Comparison of ENCODE assay signal across 8 cellular contexts in genomic region chr16:5032748-5033167, GRCh38. TPM values are rescaled to one million over a fixed set of nuclear protein-coding genes. Genes with fewer than 3 reads are reported as not detected.
A peak's percentile ranks its signal among the peaks of the same experiment; 100 is the strongest.
DNase-seq lines count a peak whose midpoint lies in the region; ATAC-seq and TF ChIP-seq lines count a peak whose summit lies in the region.

No MANE protein-coding gene starts in this region.

- peak overlapping the region; percentile 84 for H3K4me3 Mint-ChIP-seq in MCF 10A (ENCODE audit: unreplicated experiment)

- BruUV-seq in MCF 10A (replicated peaks; lab: Mats Ljungman, UMichigan) = TSS peak; percentile 43

- WGBS in heart left ventricle, 4 donors = 41 to 57% (median 47%) methylated on average over 12 of the region's 12 CpGs

- H3K27me3 ChIP-seq in heart left ventricle (no peaks in the 10 kb centered on the region), lower lobe of right lung (ENCODE audit: low read depth) (no peaks in the 10 kb centered on the region), upper lobe of right lung (no peaks in the 10 kb centered on the region)

- H3K4me3 ChIP-seq in heart left ventricle = peak overlapping the region; percentile 72 to 99 (median 89)
- peak overlapping the region; percentile 95 for H3K4me3 ChIP-seq in lower lobe of right lung
- peak overlapping the region; percentile 65 for H3K4me3 ChIP-seq in upper lobe of right lung

- peaks cover 21% of the 10 kb centered on the region for H3K4me1 Mint-ChIP-seq in MCF 10A (ENCODE audit: insufficient read depth, unreplicated experiment)

- no peaks in the 10 kb centered on the region for H3K27me3 Mint-ChIP-seq in MCF 10A (ENCODE audit: insufficient read depth, unreplicated experiment)

- POLR2A ChIA-PET in MCF 10A (lab: Yijun Ruan, JAX) = interaction anchor here (0.9 to 2.8 kb wide), 4 partner anchors 9 to 339 kb away, joined by 3 to 17 read pairs (median 8); partner anchors contain the start of genes ALG1 and NUDT16L1

- no peak for ATAC-seq in heart left ventricle
- ATAC-seq in Right ventricle myocardium inferior = no peak
- ATAC-seq in lower lobe of right lung = no peak
- ATAC-seq in upper lobe of right lung = no peak
- no peak for ATAC-seq in HG02763 (IDR thresholded peaks at IDR 0.05; ENCODE audit: unreplicated experiment)

- H3K36me3 ChIP-seq in heart left ventricle = peaks cover 0 to 19% (median 6%) of the 10 kb centered on the region in 9 donors
- peaks cover 16% of the 10 kb centered on the region for H3K36me3 ChIP-seq in lower lobe of right lung
- H3K36me3 ChIP-seq in upper lobe of right lung = no peaks in the 10 kb centered on the region

- CTCF ChIA-PET in MCF 10A (lab: Yijun Ruan, JAX) = interaction anchor here (0.5 to 0.9 kb wide), 2 partner anchors 59 to 904 kb away, joined by 3 to 4 read pairs; no protein-coding TSS in a partner anchor

- TF ChIP-seq CTCF in heart left ventricle (IDR thresholded peaks at IDR 0.05) (no peak), MCF 10A (IDR thresholded peaks at IDR 0.05; ENCODE audit: unreplicated experiment) (no peak), lower lobe of right lung (IDR thresholded peaks at IDR 0.05) (no peak), upper lobe of right lung (IDR thresholded peaks at IDR 0.05) (no peak)

- no peaks in the 10 kb centered on the region for H3K9me3 Mint-ChIP-seq in MCF 10A (ENCODE audit: unreplicated experiment)

- no peak for DNase-seq in heart left ventricle
- no peak for DNase-seq in Right ventricle myocardium inferior (ENCODE audit: missing footprints)
- no peak for DNase-seq in MCF 10A (ENCODE audit: unreplicated experiment)
- no peak for DNase-seq in lower lobe of right lung
- DNase-seq in upper lobe of right lung = no peak
- no peak for DNase-seq in foreskin melanocyte
- no peak for DNase-seq in DMS 273 (lab: John Stamatoyannopoulos, UW; ENCODE audit: unreplicated experiment)

- intact Hi-C loops in heart left ventricle (cut with DNase I) = no loop called here
- intact Hi-C loops in Right ventricle myocardium inferior (cut with DNase I) = no loop called here
- intact Hi-C loops in MCF 10A (cut with micrococcal nuclease) = no loop called here
- intact Hi-C loops in lower lobe of right lung (cut with DNase I) = no loop called here
- intact Hi-C loops in upper lobe of right lung (cut with DNase I) = no loop called here

- H3K27ac ChIP-seq in heart left ventricle (peak overlapping the region in 1 of 12 donors; percentile 72), lower lobe of right lung (peak overlapping the region; percentile 81), upper lobe of right lung (no peak overlapping the region)

- no peaks in the 10 kb centered on the region for H3K36me3 Mint-ChIP-seq in MCF 10A (ENCODE audit: insufficient read depth, unreplicated experiment)

- TF ChIP-seq POLR2A in heart left ventricle (IDR thresholded peaks at IDR 0.05) = no peak

- H3K9me3 ChIP-seq in heart left ventricle (no peaks in the 10 kb centered on the region), lower lobe of right lung (no peaks in the 10 kb centered on the region), upper lobe of right lung (no peaks in the 10 kb centered on the region)

- peak overlapping the region; percentile 46 for H3K27ac Mint-ChIP-seq in MCF 10A (ENCODE audit: low read depth, unreplicated experiment)

- peaks cover 0 to 24% (median 15%) of the 10 kb centered on the region in 12 donors for H3K4me1 ChIP-seq in heart left ventricle
- H3K4me1 ChIP-seq in lower lobe of right lung = peaks cover 16% of the 10 kb centered on the region
- H3K4me1 ChIP-seq in upper lobe of right lung = peaks cover 13% of the 10 kb centered on the region

RNA-seq across cellular contexts. Expression of gene NAGPA, which starts 1.0 kb away (rescaled TPM):
- total RNA-seq in heart left ventricle = 10 to 100 TPM in 3 of 9 donors, 1 to 10 TPM in 6; 3.8 to 14.6 (median 8.9) TPM
- 1 to 10 TPM; 6.4 to 6.5 TPM for polyA plus RNA-seq in heart left ventricle
- 6.5 TPM for total RNA-seq in Right ventricle myocardium inferior
- 4.9 and 8.7 TPM in 2 replicates for total RNA-seq in MCF 10A (2022)
- total RNA-seq in lower lobe of right lung = 24.1 TPM
- total RNA-seq in upper lobe of right lung = 16.7 TPM

RNA-seq across cellular contexts. Expression of gene C16orf89, which starts 33.0 kb away (rescaled TPM):
- 10 to 100 TPM in 4 of 9 donors, 1 to 10 TPM in 5; 1.5 to 38.4 (median 6.9) TPM for total RNA-seq in heart left ventricle
- polyA plus RNA-seq in heart left ventricle = 1 to 10 TPM in 1 of 2 donors, under 1 TPM in 1; 0.26 to 4.2 TPM
- 3.5 TPM for total RNA-seq in Right ventricle myocardium inferior
- total RNA-seq in MCF 10A (2022) = not detected in 2 replicates
- 198 TPM for total RNA-seq in lower lobe of right lung
- total RNA-seq in upper lobe of right lung = 201 TPM

RNA-seq across cellular contexts. Expression of gene ALG1, which starts 38.9 kb away (rescaled TPM):
- total RNA-seq in heart left ventricle (10 to 100 TPM in 3 of 9 donors, 1 to 10 TPM in 6; 6.5 to 17.1 (median 9.7) TPM), Right ventricle myocardium inferior (7.7 TPM), MCF 10A (2022) (28.5 and 29.1 TPM in 2 replicates), lower lobe of right lung (17.8 TPM), upper lobe of right lung (26.4 TPM)
- 10 to 100 TPM in 1 of 2 donors, 1 to 10 TPM in 1; 6.0 to 15.3 TPM for polyA plus RNA-seq in heart left ventricle
